14 cellular contexts compared by ENCODE assay signal in the genomic region with DNA sequence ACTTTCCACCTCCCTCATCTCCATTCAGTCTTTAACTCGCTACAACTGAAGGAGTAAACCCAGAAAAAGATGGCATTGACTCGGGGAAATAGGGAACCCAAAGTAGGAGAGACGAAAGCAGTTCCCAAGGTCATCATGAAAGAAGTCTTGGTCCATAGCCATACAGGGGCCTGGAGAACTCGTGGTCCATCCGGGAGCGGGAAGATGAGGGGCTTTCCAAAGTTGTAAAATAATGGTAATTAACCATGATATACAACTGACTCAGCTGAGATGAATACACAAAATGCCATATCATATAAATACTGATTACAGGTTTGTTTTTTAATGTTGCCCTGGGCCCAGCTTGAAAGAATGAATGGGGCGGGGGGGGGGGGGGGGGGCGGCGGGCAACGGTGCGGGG. TPM values are rescaled to one million over a fixed set of nuclear protein-coding genes. Genes with fewer than 3 reads are reported as not detected.
"Had no signal": no experiment of that assay in that cellular context is flagged by ENCODE, and none has a peak within 500 bp of the region (broad histone marks: within the 10 kb centered on the region; RNA-seq: fewer than 3 reads in every experiment).

No MANE protein-coding gene starts in this region.

- DNase-seq: activated CD4-positive, alpha-beta T cell treated with anti-CD3 and anti-CD28 coated beads, Interleukin-2, amount 50 U/mL, for 48 hours; activated CD4-positive, CD25-positive, alpha-beta regulatory T cell treated with anti-CD3 and anti-CD28 coated beads, Interleukin-2, amount 50 U/mL, for 72 hours; activated CD8-positive, alpha-beta memory T cell treated with anti-CD3 and anti-CD28 coated beads, Interleukin-2, amount 10 ng/mL, durations not matched to agents 7 days and 5 days; activated gamma-delta T cell; activated naive CD8-positive, alpha-beta T cell treated with anti-CD3 and anti-CD28 coated beads, Interleukin-2, amount 10 ng/mL, durations not matched to agents 7 days and 5 days; activated T-cell treated with anti-CD3 and anti-CD28 coated beads, Interleukin-2, amount 50 U/mL, for 48 hours; stimulated activated CD4-positive, alpha-beta T cell treated with anti-CD3 and anti-CD28 coated beads, Interleukin-2, amount 100 ng/mL, for 24 hours; stimulated activated naive CD4-positive, alpha-beta T cell treated with Interleukin-2 at 50 U/mL for 16 hours had no signal

- H3K27ac Mint-ChIP-seq: activated CD8-positive, alpha-beta memory T cell treated with anti-CD3 and anti-CD28 coated beads, Interleukin-2, amount 10 ng/mL, durations not matched to agents 7 days and 5 days; memory B cell had no signal

- H3K9me3 Mint-ChIP-seq: activated naive CD8-positive, alpha-beta T cell treated with anti-CD3 and anti-CD28 coated beads, Interleukin-2, amount 10 ng/mL, durations not matched to agents 7 days and 5 days; memory B cell had no signal

- H3K4me3 ChIP-seq: right atrium auricular region, SJSA1, upper lobe of left lung had no signal

- H3K27me3 Mint-ChIP-seq: activated CD8-positive, alpha-beta memory T cell treated with anti-CD3 and anti-CD28 coated beads, Interleukin-2, amount 10 ng/mL, durations not matched to agents 7 days and 5 days had no signal

- ATAC-seq: activated CD8-positive, alpha-beta memory T cell treated with anti-CD3 and anti-CD28 coated beads, Interleukin-2, amount 10 ng/mL, durations not matched to agents 7 days and 5 days; left lobe of liver had no signal

- H3K27me3 ChIP-seq: right atrium auricular region, SJSA1, upper lobe of left lung had no signal

- H3K4me1 Mint-ChIP-seq: memory B cell had no signal

- H3K27ac ChIP-seq: right atrium auricular region, SJSA1, upper lobe of left lung had no signal

- H3K9me3 ChIP-seq: right atrium auricular region, SJSA1, upper lobe of left lung had no signal

- H3K4me3 Mint-ChIP-seq: activated CD8-positive, alpha-beta memory T cell treated with anti-CD3 and anti-CD28 coated beads, Interleukin-2, amount 10 ng/mL, durations not matched to agents 7 days and 5 days; activated naive CD8-positive, alpha-beta T cell treated with anti-CD3 and anti-CD28 coated beads, Interleukin-2, amount 10 ng/mL, durations not matched to agents 7 days and 5 days; memory B cell had no signal

RNA-seq across cellular contexts. Expression of a gene that starts 59.0 kb away (rescaled TPM):
- total RNA-seq: bronchial epithelial cell, SJSA1 had no signal
